ENCODE assay signal across 8 cellular contexts in genomic region chr17:35051183-35051578, GRCh38. TPM values are rescaled to one million over a fixed set of nuclear protein-coding genes. Genes with fewer than 3 reads are reported as not detected.
DNase-seq lines count a peak whose midpoint lies in the region; ATAC-seq, FAIRE-seq and TF ChIP-seq lines count a peak whose summit lies in the region.

No MANE protein-coding gene starts in this region.

- no peak overlapping the region for H4K8ac ChIP-seq in neuronal stem cell (ENCODE audit: low read depth, low read length)

- TF ChIP-seq CTCF in kidney (IDR thresholded peaks at IDR 0.05; ENCODE audit: borderline replicate concordance, extremely low read depth, insufficient read depth), result no peak

- H3K27ac ChIP-seq in kidney (ENCODE audit: low read depth in 2 of 2, low read length in 2 of 2) (peak overlapping the region; percentile 11 to 48), neuronal stem cell (replicated peaks; ENCODE audit: low read length) (no peak overlapping the region)

- peak overlapping the region; percentile 93 for H3K27ac Mint-ChIP-seq in activated naive CD4-positive, alpha-beta T cell treated with anti-CD3 and anti-CD28 coated beads, Interleukin-2, amount 10 ng/mL, durations not matched to agents 7 days and 5 days
- peak overlapping the region; percentile 88 for H3K27ac Mint-ChIP-seq in activated CD8-positive, alpha-beta T cell treated with anti-CD3 and anti-CD28 coated beads, Interleukin-2, amount 10 ng/mL, durations not matched to agents 7 days and 5 days

- H2BK120ac ChIP-seq in neuronal stem cell (ENCODE audit: low read depth, low read length), result no peak overlapping the region

- no peak overlapping the region for H3K14ac ChIP-seq in neuronal stem cell (ENCODE audit: low read length)

- no peak overlapping the region for H2AK5ac ChIP-seq in neuronal stem cell (ENCODE audit: low read depth, low read length)

- H3K36me3 ChIP-seq in kidney (ENCODE audit: control insufficient read depth in 1 of 2, insufficient read depth in 2 of 2, low read length in 2 of 2), result no peaks in the 10 kb centered on the region
- H3K36me3 ChIP-seq in neuronal stem cell (replicated peaks in 1 of 2; ENCODE audit: control insufficient read depth in 2 of 2, insufficient read depth in 2 of 2, low read length in 2 of 2), result no peaks in the 10 kb centered on the region

- H3K23ac ChIP-seq in neuronal stem cell (ENCODE audit: low read depth, low read length, poor library complexity), result no peak overlapping the region

- no peaks in the 10 kb centered on the region for H3K27me3 Mint-ChIP-seq in activated naive CD4-positive, alpha-beta T cell treated with anti-CD3 and anti-CD28 coated beads, Interleukin-2, amount 10 ng/mL, durations not matched to agents 7 days and 5 days
- H3K27me3 Mint-ChIP-seq in activated CD8-positive, alpha-beta T cell treated with anti-CD3 and anti-CD28 coated beads, Interleukin-2, amount 10 ng/mL, durations not matched to agents 7 days and 5 days (ENCODE audit: low read depth), result no peaks in the 10 kb centered on the region

- FAIRE-seq in kidney (lab: Jason Lieb, UNC), result no peak

- no peaks in the 10 kb centered on the region for H3K79me1 ChIP-seq in neuronal stem cell (ENCODE audit: low read depth, low read length)

- POLR2A ChIA-PET in activated CD8-positive, alpha-beta T cell treated with anti-CD3 and anti-CD28 coated beads, Interleukin-2, amount 10 ng/mL, durations not matched to agents 7 days and 5 days (lab: Charles Lee), result interaction anchor here (0.6 to 3.0 kb wide), 5 partner anchors 12 to 39 kb away, joined by 3 to 18 read pairs (median 5); partner anchors contain the start of gene RFFL

- H3K4ac ChIP-seq in neuronal stem cell (ENCODE audit: low read length), result no peak overlapping the region

- peak overlapping the region; percentile 37 for H3K4me3 Mint-ChIP-seq in activated naive CD4-positive, alpha-beta T cell treated with anti-CD3 and anti-CD28 coated beads, Interleukin-2, amount 10 ng/mL, durations not matched to agents 7 days and 5 days
- peak overlapping the region; percentile 46 for H3K4me3 Mint-ChIP-seq in activated CD8-positive, alpha-beta T cell treated with anti-CD3 and anti-CD28 coated beads, Interleukin-2, amount 10 ng/mL, durations not matched to agents 7 days and 5 days

- H3K9me3 Mint-ChIP-seq in activated naive CD4-positive, alpha-beta T cell treated with anti-CD3 and anti-CD28 coated beads, Interleukin-2, amount 10 ng/mL, durations not matched to agents 7 days and 5 days, result no peaks in the 10 kb centered on the region
- no peaks in the 10 kb centered on the region for H3K9me3 Mint-ChIP-seq in activated CD8-positive, alpha-beta T cell treated with anti-CD3 and anti-CD28 coated beads, Interleukin-2, amount 10 ng/mL, durations not matched to agents 7 days and 5 days (ENCODE audit: insufficient read depth)

- H3K4me3 ChIP-seq in kidney (ENCODE audit: low read length in 2 of 2) (peak overlapping the region; percentile 13 to 28), neuronal stem cell (ENCODE audit: low read length in 2 of 2) (no peak overlapping the region)

- no peaks in the 10 kb centered on the region for H3K27me3 ChIP-seq in neuronal stem cell (ENCODE audit: control insufficient read depth in 3 of 3, insufficient read depth in 3 of 3, low read depth in 1 of 3, low read length in 3 of 3)

- no peak overlapping the region for H3K18ac ChIP-seq in neuronal stem cell (ENCODE audit: low read length)

- peak; percentile 59 for DNase-seq in activated naive CD4-positive, alpha-beta T cell treated with anti-CD3 and anti-CD28 coated beads, Interleukin-2, amount 10 ng/mL, durations not matched to agents 7 days and 5 days
- DNase-seq in activated naive CD4-positive, alpha-beta T cell (lab: John Stamatoyannopoulos, UW), result no peak
- DNase-seq in activated CD8-positive, alpha-beta T cell treated with anti-CD3 and anti-CD28 coated beads, Interleukin-2, amount 10 ng/mL, durations not matched to agents 7 days and 5 days, result peak; percentile 62
- DNase-seq in kidney, result no peak
- DNase-seq in NCI-H128 (lab: John Stamatoyannopoulos, UW; ENCODE audit: unreplicated experiment), result no peak
- DNase-seq in NCI-H187 treated with DMSO at 0.1 percent for 48 hours (lab: John Stamatoyannopoulos, UW), result no peak
- DNase-seq in neuronal stem cell (ENCODE audit: low spot score), result no peak

- H3K36me3 Mint-ChIP-seq in activated naive CD4-positive, alpha-beta T cell treated with anti-CD3 and anti-CD28 coated beads, Interleukin-2, amount 10 ng/mL, durations not matched to agents 7 days and 5 days, result peaks cover 31% of the 10 kb centered on the region
- peaks cover 10% of the 10 kb centered on the region for H3K36me3 Mint-ChIP-seq in activated CD8-positive, alpha-beta T cell treated with anti-CD3 and anti-CD28 coated beads, Interleukin-2, amount 10 ng/mL, durations not matched to agents 7 days and 5 days (ENCODE audit: low read depth)

- WGBS in neuronal stem cell (ENCODE audit: extremely low coverage in 2 of 2, insufficient read length in 2 of 2, insufficient replicate concordance in 1 of 2), 2 donors, result no CpG with 5 or more reads among the region's 2 CpGs

- peak; percentile 64 for ATAC-seq in HG03354 (IDR thresholded peaks at IDR 0.05; ENCODE audit: poor library complexity, severe bottlenecking, unreplicated experiment)
- ATAC-seq in activated CD8-positive, alpha-beta T cell treated with anti-CD3 and anti-CD28 coated beads, Interleukin-2, amount 10 ng/mL, durations not matched to agents 7 days and 5 days, result peak; percentile 78

- H3K9me3 ChIP-seq in kidney (ENCODE audit: control insufficient read depth in 1 of 2, low read length in 2 of 2) (no peaks in the 10 kb centered on the region), neuronal stem cell (replicated peaks in 1 of 2; ENCODE audit: control insufficient read depth in 2 of 2, insufficient read depth in 1 of 2, low read depth in 1 of 2, low read length in 2 of 2) (no peaks in the 10 kb centered on the region)

- no peak overlapping the region for H2BK5ac ChIP-seq in neuronal stem cell (ENCODE audit: low read length)

- peaks cover 66% of the 10 kb centered on the region for H3K4me1 Mint-ChIP-seq in activated naive CD4-positive, alpha-beta T cell treated with anti-CD3 and anti-CD28 coated beads, Interleukin-2, amount 10 ng/mL, durations not matched to agents 7 days and 5 days
- peaks cover 53% of the 10 kb centered on the region for H3K4me1 Mint-ChIP-seq in activated CD8-positive, alpha-beta T cell treated with anti-CD3 and anti-CD28 coated beads, Interleukin-2, amount 10 ng/mL, durations not matched to agents 7 days and 5 days (ENCODE audit: low read depth)

- no peak overlapping the region for H2BK12ac ChIP-seq in neuronal stem cell (ENCODE audit: low read length)

- no peak overlapping the region for H2AFZ ChIP-seq in neuronal stem cell (ENCODE audit: low read length)

- intact Hi-C loops in kidney (cut with DNase I), result no loop called here

- peaks cover 8 to 24% of the 10 kb centered on the region in 2 donors for H3K4me1 ChIP-seq in kidney (ENCODE audit: control insufficient read depth in 1 of 2, insufficient read depth in 1 of 2, low read depth in 1 of 2, low read length in 2 of 2)
- H3K4me1 ChIP-seq in neuronal stem cell (ENCODE audit: control insufficient read depth in 2 of 2, insufficient read depth in 1 of 2, low read depth in 1 of 2, low read length in 2 of 2), result peaks cover 3 to 4% of the 10 kb centered on the region in 2 donors

- H3K9ac ChIP-seq in kidney (ENCODE audit: low read length in 2 of 2) (no peak overlapping the region), neuronal stem cell (ENCODE audit: low read depth, low read length, poor library complexity) (no peak overlapping the region)

- H4K91ac ChIP-seq in neuronal stem cell (ENCODE audit: low read depth, low read length, poor library complexity), result no peak overlapping the region

- no peak overlapping the region for H2BK15ac ChIP-seq in neuronal stem cell (ENCODE audit: low read length)

- no peak overlapping the region for H3K4me2 ChIP-seq in neuronal stem cell (ENCODE audit: insufficient read depth, low read length, poor library complexity, severe bottlenecking)

- CTCF ChIA-PET in activated naive CD4-positive, alpha-beta T cell treated with anti-CD3 and anti-CD28 coated beads, Interleukin-2, amount 10 ng/mL, durations not matched to agents 7 days and 5 days (lab: Charles Lee), result interaction anchor here (0.6 to 2.5 kb wide), 8 partner anchors 14 to 54 kb away, joined by 3 to 11 read pairs (median 4); no protein-coding TSS in a partner anchor
- CTCF ChIA-PET in activated CD8-positive, alpha-beta T cell treated with anti-CD3 and anti-CD28 coated beads, Interleukin-2, amount 10 ng/mL, durations not matched to agents 7 days and 5 days (lab: Charles Lee), result interaction anchor here (0.7 to 3.1 kb wide), 4 partner anchors 9 to 69 kb away, joined by 3 to 27 read pairs (median 9); partner anchors contain the start of gene RFFL

RNA-seq across cellular contexts. Expression of gene RFFL, which starts 12.3 kb away (rescaled TPM):
- total RNA-seq in activated CD8-positive, alpha-beta T cell treated with anti-CD3 and anti-CD28 coated beads, Interleukin-2, amount 10 ng/mL, durations not matched to agents 7 days and 5 days, result 10 to 100 TPM; 26.4 to 29.1 TPM
- 29.0 TPM for total RNA-seq in kidney
- 15.7 TPM for polyA plus RNA-seq in kidney (ENCODE audit: insufficient read depth, low read depth, low replicate concordance)
- 8.5 TPM for polyA plus RNA-seq in neuronal stem cell (2013, experiment 1 of 2)
- 9.3 TPM for polyA plus RNA-seq in neuronal stem cell (2013, experiment 2 of 2)

Comparison
In these comparisons a context has a peak if more than half of its experiments do, and no peak if none do; other contexts are left out.
1. DNase-seq: peak in activated naive CD4-positive, alpha-beta T cell treated with anti-CD3 and anti-CD28 coated beads, Interleukin-2, amount 10 ng/mL, durations not matched to agents 7 days and 5 days (single experiment) and activated CD8-positive, alpha-beta T cell treated with anti-CD3 and anti-CD28 coated beads, Interleukin-2, amount 10 ng/mL, durations not matched to agents 7 days and 5 days (single experiment); none in activated naive CD4-positive, alpha-beta T cell (0 of 4), kidney (single experiment), NCI-H128 (single experiment), NCI-H187 treated with DMSO at 0.1 percent for 48 hours (single experiment) and neuronal stem cell (single experiment).
2. H3K4me3 ChIP-seq: peak in kidney (2 of 2); none in neuronal stem cell (0 of 2).